Comparison of ENCODE assay signal across 11 cellular contexts in genomic region chr9:136578915-136579637, GRCh38. TPM values are rescaled to one million over a fixed set of nuclear protein-coding genes. Genes with fewer than 3 reads are reported as not detected.
DNase-seq lines count a peak whose midpoint lies in the region; ATAC-seq, FAIRE-seq and TF ChIP-seq lines count a peak whose summit lies in the region.
"Had no signal": no experiment of that assay in that cellular context is flagged by ENCODE, and none has a peak within 500 bp of the region (broad histone marks: within the 10 kb centered on the region; RNA-seq: fewer than 3 reads in every experiment).

No MANE protein-coding gene starts in this region.

- H3K27me3 ChIP-seq in right atrium auricular region (no peaks in the 10 kb centered on the region), cardiac muscle cell (no peaks in the 10 kb centered on the region), aorta (ENCODE audit: control insufficient read depth in 1 of 2, insufficient read depth in 2 of 2, low read length in 1 of 2) (no peaks in the 10 kb centered on the region)
- H3K27me3 ChIP-seq: tibial artery had no signal

- no peak for TF ChIP-seq CTCF in right atrium auricular region (IDR thresholded peaks at IDR 0.05)
- TF ChIP-seq CTCF in cardiac muscle cell (IDR thresholded peaks at IDR 0.05; ENCODE audit: low read depth, low read length) = no peak
- no peak for TF ChIP-seq CTCF in D721Med (IDR thresholded peaks at IDR 0.05; ENCODE audit: insufficient read depth, missing control alignments)

- DNase-seq in Right ventricle myocardium inferior (ENCODE audit: missing footprints) = peak; percentile 48
- no peak for DNase-seq in right atrium auricular region (ENCODE audit: low spot score)
- DNase-seq in SK-MEL-5 (ENCODE audit: low read depth, low spot score) = peak; percentile 28
- peak in 1 of 2 donors; percentile 43 for DNase-seq in cardiac muscle cell (ENCODE audit: low read depth in 1 of 2, low spot score in 1 of 2)
- no peak for DNase-seq in aorta
- DNase-seq in NOMO-1 treated with DMSO at 0.1 percent for 48 hours (lab: John Stamatoyannopoulos, UW; ENCODE audit: unreplicated experiment) = no peak
- DNase-seq in activated effector memory CD4-positive, alpha-beta T cell treated with Interleukin-2 at 50 U/mL for 16 hours = no peak
- DNase-seq in D721Med (ENCODE audit: insufficient read length, low spot score) = no peak
- DNase-seq: activated CD8-positive, alpha-beta memory T cell treated with anti-CD3 and anti-CD28 coated beads, Interleukin-2, amount 50 U/mL, for 48 hours; tibial artery had no signal

- WGBS in aorta, 2 donors = 78% methylated on average over 15 of the region's 15 CpGs

- FAIRE-seq in D721Med (lab: Jason Lieb, UNC) = no peak
- FAIRE-seq: endometrium had no signal

- ATAC-seq in Right ventricle myocardium inferior (no peak), aorta (ENCODE audit: low FRiP score) (peak; percentile 17)

- intact Hi-C loops in Right ventricle myocardium inferior (cut with DNase I) = no loop called here
- intact Hi-C loops in aorta (cut with DNase I) = no loop called here

- H3K4me1 ChIP-seq in right atrium auricular region (peaks cover 0 to 30% of the 10 kb centered on the region in 2 donors), cardiac muscle cell (ENCODE audit: low read depth) (peaks cover 11% of the 10 kb centered on the region), aorta (ENCODE audit: control insufficient read depth in 1 of 2, insufficient read depth in 2 of 2, low read length in 2 of 2) (peaks cover 0 to 4% of the 10 kb centered on the region in 2 donors)

- no peaks in the 10 kb centered on the region for H3K36me3 ChIP-seq in right atrium auricular region
- H3K36me3 ChIP-seq in cardiac muscle cell = no peaks in the 10 kb centered on the region
- no peaks in the 10 kb centered on the region for H3K36me3 ChIP-seq in aorta (ENCODE audit: control insufficient read depth in 1 of 2, insufficient read depth in 2 of 2, low read length in 1 of 2)
- H3K36me3 ChIP-seq: tibial artery had no signal

- no peak overlapping the region for H3K4me3 ChIP-seq in right atrium auricular region
- H3K4me3 ChIP-seq in cardiac muscle cell = no peak overlapping the region
- no peak overlapping the region for H3K4me3 ChIP-seq in aorta (ENCODE audit: low read length in 2 of 2)
- H3K4me3 ChIP-seq: tibial artery had no signal

- in situ Hi-C loops in SK-MEL-5 (cut with HindIII; ENCODE audit: low pct_unique_long_range_greater_than_20kb, low sequenced_read_pairs) = no loop called here

- H3K27ac ChIP-seq in right atrium auricular region (no peak overlapping the region), cardiac muscle cell (peak overlapping the region; percentile 29), aorta (ENCODE audit: low read depth in 1 of 2, low read length in 2 of 2) (no peak overlapping the region)
- H3K27ac ChIP-seq: tibial artery had no signal

- H3K9me3 ChIP-seq in right atrium auricular region (no peaks in the 10 kb centered on the region), cardiac muscle cell (ENCODE audit: low read depth) (no peaks in the 10 kb centered on the region), aorta (ENCODE audit: control insufficient read depth, low read length) (no peaks in the 10 kb centered on the region)
- H3K9me3 ChIP-seq: tibial artery had no signal

RNA-seq across cellular contexts. Expression of gene NOTCH1, which starts 33.2 kb away (rescaled TPM):
- total RNA-seq in Right ventricle myocardium inferior = 18.7 TPM
- 10 to 100 TPM; 14.2 to 39.7 TPM for total RNA-seq in right atrium auricular region
- 3.0 and 3.2 TPM in 2 replicates for total RNA-seq in SK-MEL-5 (2014; rRNA removed; shearing (Covaris generic))
- 7.0 and 7.1 TPM in 2 replicates for polyA plus RNA-seq in SK-MEL-5 (2015; cell fraction: cytosol; rRNA removed)
- 4.2 and 9.7 TPM in 2 replicates for polyA plus RNA-seq in SK-MEL-5 (2015; cell fraction: nucleus; rRNA removed)
- 17.8 and 20.9 TPM in 2 replicates for total RNA-seq in cardiac muscle cell
- polyA plus RNA-seq in cardiac muscle cell = 7.1 and 7.3 TPM in 2 replicates
- 10 to 100 TPM; 47.4 to 81.6 TPM for total RNA-seq in aorta
- polyA plus RNA-seq in aorta = 1 to 10 TPM; 3.1 to 8.5 TPM

Comparison
In these comparisons a context has a peak if more than half of its experiments do, and no peak if none do; other contexts are left out.
1. DNase-seq: peak in Right ventricle myocardium inferior (single experiment) and SK-MEL-5 (single experiment); none in right atrium auricular region (single experiment), aorta (0 of 2), NOMO-1 treated with DMSO at 0.1 percent for 48 hours (single experiment), activated effector memory CD4-positive, alpha-beta T cell treated with Interleukin-2 at 50 U/mL for 16 hours (single experiment) and D721Med (single experiment).